8 cellular contexts compared by ENCODE assay signal in genomic region chr5:96868603-96869371, GRCh38. TPM values are rescaled to one million over a fixed set of nuclear protein-coding genes. Genes with fewer than 3 reads are reported as not detected.
DNase-seq lines count a peak whose midpoint lies in the region; ATAC-seq and TF ChIP-seq lines count a peak whose summit lies in the region.

No MANE protein-coding gene starts in this region.

- no peaks in the 10 kb centered on the region for H3K4me1 ChIP-seq in left ventricle myocardium inferior
- H3K4me1 ChIP-seq in sigmoid colon, result no peaks in the 10 kb centered on the region

- TF ChIP-seq EP300 in sigmoid colon (IDR thresholded peaks at IDR 0.05), result no peak

- no peaks in the 10 kb centered on the region for H3K27me3 ChIP-seq in left ventricle myocardium inferior (ENCODE audit: low read depth)
- no peaks in the 10 kb centered on the region for H3K27me3 ChIP-seq in sigmoid colon

- H3K27ac ChIP-seq in left ventricle myocardium inferior (replicated peaks), result no peak overlapping the region
- H3K27ac ChIP-seq in sigmoid colon, result no peak overlapping the region

- H3K9me3 ChIP-seq in left ventricle myocardium inferior (replicated peaks), result no peaks in the 10 kb centered on the region
- no peaks in the 10 kb centered on the region for H3K9me3 ChIP-seq in sigmoid colon

- no peak overlapping the region for H3K4me3 ChIP-seq in left ventricle myocardium inferior
- H3K4me3 ChIP-seq in sigmoid colon, result no peak overlapping the region

- TF ChIP-seq POLR2A in sigmoid colon (IDR thresholded peaks at IDR 0.05), result no peak

- no peaks in the 10 kb centered on the region for H3K36me3 ChIP-seq in left ventricle myocardium inferior
- no peaks in the 10 kb centered on the region for H3K36me3 ChIP-seq in sigmoid colon

- 35 to 62% methylated on average over 6 of the region's 6 CpGs for WGBS in sigmoid colon, 2 donors

- TF ChIP-seq CTCF in Calu3 (IDR thresholded peaks at IDR 0.05; ENCODE audit: unreplicated experiment) (peak; percentile 85), left ventricle myocardium inferior (IDR thresholded peaks at IDR 0.05; ENCODE audit: borderline replicate concordance) (peak; percentile 95), sigmoid colon (IDR thresholded peaks at IDR 0.05) (peak; percentile 65 to 95 (median 88))

- intact Hi-C loops in Calu3 (cut with micrococcal nuclease; ENCODE audit: unreplicated experiment), result loop anchor here (1.0 kb wide), 2 partner anchors 274 to 294 kb away; partner anchors contain the start of gene LIX1
- intact Hi-C loops in left ventricle myocardium inferior (cut with micrococcal nuclease), result loop anchor here (5.0 kb wide), 1 partner anchor 294 kb away; no protein-coding TSS in a partner anchor
- intact Hi-C loops in sigmoid colon (cut with DNase I), result loop anchor here (2.0 kb wide), 1 partner anchor 294 kb away; no protein-coding TSS in a partner anchor

- CTCF ChIA-PET in Calu3 (lab: Charles Lee), result interaction anchor here (0.5 to 2.1 kb wide), 21 partner anchors 8 to 349 kb away, joined by 3 to 18 read pairs (median 3); partner anchors contain the start of genes ERAP2, LIX1 and LNPEP

- H3K36me3 Mint-ChIP-seq in Calu3 (ENCODE audit: insufficient read depth, unreplicated experiment), result no peaks in the 10 kb centered on the region
- H3K36me3 Mint-ChIP-seq in activated T-helper 17 cell treated with anti-CD3 and anti-CD28 coated beads, Interleukin-2, amount 50 U/mL, for 72 hours (ENCODE audit: low read depth), result no peaks in the 10 kb centered on the region

- no peaks in the 10 kb centered on the region for H3K27me3 Mint-ChIP-seq in Calu3 (ENCODE audit: unreplicated experiment)
- no peaks in the 10 kb centered on the region for H3K27me3 Mint-ChIP-seq in activated T-helper 17 cell treated with anti-CD3 and anti-CD28 coated beads, Interleukin-2, amount 50 U/mL, for 72 hours

- H3K9me3 Mint-ChIP-seq in Calu3 (ENCODE audit: low read depth, unreplicated experiment), result no peaks in the 10 kb centered on the region
- H3K9me3 Mint-ChIP-seq in activated T-helper 17 cell treated with anti-CD3 and anti-CD28 coated beads, Interleukin-2, amount 50 U/mL, for 72 hours, result no peaks in the 10 kb centered on the region

- H3K4me3 Mint-ChIP-seq in Calu3 (ENCODE audit: low read depth, unreplicated experiment), result no peak overlapping the region
- H3K4me3 Mint-ChIP-seq in activated T-helper 17 cell treated with anti-CD3 and anti-CD28 coated beads, Interleukin-2, amount 50 U/mL, for 72 hours, result peak overlapping the region; percentile 68

- ATAC-seq in GM18907 (IDR thresholded peaks at IDR 0.05; ENCODE audit: unreplicated experiment) (peak; percentile 78), HG03045 (IDR thresholded peaks at IDR 0.05; ENCODE audit: unreplicated experiment) (peak; percentile 75)
- ATAC-seq in activated T-helper 17 cell treated with anti-CD3 and anti-CD28 coated beads, Interleukin-2, amount 50 U/mL, for 72 hours (replicated peaks), result peak; percentile 78

- H3K4me1 Mint-ChIP-seq in Calu3 (ENCODE audit: low read depth, unreplicated experiment), result peaks cover 6% of the 10 kb centered on the region
- H3K4me1 Mint-ChIP-seq in activated T-helper 17 cell treated with anti-CD3 and anti-CD28 coated beads, Interleukin-2, amount 50 U/mL, for 72 hours, result peaks cover 32% of the 10 kb centered on the region

- BruUV-seq in Calu3 (replicated peaks; lab: Mats Ljungman, UMichigan), result no TSS peak

- H3K27ac Mint-ChIP-seq in Calu3 (ENCODE audit: unreplicated experiment), result no peak overlapping the region
- peak overlapping the region; percentile 5 for H3K27ac Mint-ChIP-seq in activated T-helper 17 cell treated with anti-CD3 and anti-CD28 coated beads, Interleukin-2, amount 50 U/mL, for 72 hours

- DNase-seq in Calu3, result peak; percentile 40
- DNase-seq in NCI-H2196 (lab: John Stamatoyannopoulos, UW; ENCODE audit: unreplicated experiment), result peak; percentile 29
- DNase-seq in left ventricle myocardium inferior, result no peak
- DNase-seq in sigmoid colon, result no peak
- DNase-seq in UCSD-AML1 (lab: John Stamatoyannopoulos, UW; ENCODE audit: unreplicated experiment), result no peak

RNA-seq across cellular contexts. Expression of gene ERAP2, which starts 7.5 kb away (rescaled TPM):
- total RNA-seq in Calu3 (2022) (67.7 TPM in 2 replicates), left ventricle myocardium inferior (6.7 TPM), sigmoid colon (10 to 100 TPM in 1 of 4 donors, 1 to 10 TPM in 3; 7.7 to 10.7 (median 8.2) TPM)
- 10 to 100 TPM; 37.2 to 74.0 TPM for total RNA-seq in activated T-helper 17 cell treated with anti-CD3 and anti-CD28 coated beads, Interleukin-2, amount 50 U/mL, for 72 hours
- 10 to 100 TPM in 1 of 3 donors, under 1 TPM in 2; 0.60 to 44.9 (median 0.92) TPM for polyA plus RNA-seq in sigmoid colon

Comparison
In these comparisons a context has a peak if more than half of its experiments do, and no peak if none do; other contexts are left out.
1. DNase-seq: peak in Calu3 (single experiment) and NCI-H2196 (single experiment); none in left ventricle myocardium inferior (single experiment), sigmoid colon (single experiment) and UCSD-AML1 (single experiment).
2. Peak in every context shown above with its lines, with median percentiles within 50 percentile points of each other: CTCF ChIP-seq and ATAC-seq.